1 cellular context compared by ENCODE assay signal in genomic region chr21:29073222-29074006, GRCh38.
TF ChIP-seq lines count a peak whose summit lies in the region.

Gene CCT8 (minus strand): TSS chr21:29073648. CDS start chr21:29073590, 58 bp downstream.

TF ChIP-seq in liver, 16 proteins besides CTCF, POLR2A, EP300 and RAD21 (continued from another document):
- TF ChIP-seq ZBTB33 (IDR thresholded peaks at IDR 0.05) (peak; percentile 100), YY1 (IDR thresholded peaks at IDR 0.05) (peak; percentile 95), GABPA (IDR thresholded peaks at IDR 0.05 in 1 of 2, conservative IDR thresholded peaks at IDR 0.05 in 1 of 2) (peak in 1 of 2 donors; percentile 92), TAF1 (conservative IDR thresholded peaks at IDR 0.05) (peak; percentile 91), SP1 (IDR thresholded peaks at IDR 0.05) (peak; percentile 81), RXRA (IDR thresholded peaks at IDR 0.05) (peak; percentile 65 to 68), JUND (IDR thresholded peaks at IDR 0.05) (peak in 1 of 2 donors; percentile 58), NR2F2 (IDR thresholded peaks at IDR 0.05) (peak; percentile 41), HNF4A (conservative IDR thresholded peaks at IDR 0.05) (peak; percentile 37 to 48), FOXA1 (IDR thresholded peaks at IDR 0.05) (peak; percentile 50), MAX (IDR thresholded peaks at IDR 0.05) (peak; percentile 98), EGR1 (IDR thresholded peaks at IDR 0.05; ENCODE audit: low read depth in 2 of 2) (peak in 1 of 2 donors; percentile 70)
TF ChIP-seq in liver: peak in this region for 13.
